ENCODE assay signal across 21 cellular contexts in the genomic region with DNA sequence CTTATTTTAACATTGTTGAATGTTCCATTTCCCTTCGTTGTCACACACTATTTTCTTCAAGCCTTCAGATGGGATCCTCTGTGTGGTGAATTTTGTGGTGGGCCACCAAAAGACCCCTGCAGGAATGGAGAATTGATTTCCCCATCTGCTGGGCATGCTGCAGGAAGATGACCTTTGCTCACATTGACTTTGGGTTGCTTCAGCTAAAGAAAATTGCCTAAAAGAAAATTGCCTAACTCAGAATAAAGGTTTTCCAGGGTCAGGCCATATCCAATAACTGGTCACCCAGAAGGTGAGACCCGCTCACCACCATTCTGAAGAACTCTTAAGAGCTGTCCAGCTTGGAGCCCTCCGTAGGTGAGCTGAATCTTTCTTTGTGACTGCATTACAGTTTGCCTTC.
"Had no signal": no experiment of that assay in that cellular context is flagged by ENCODE, and none has a peak within 500 bp of the region (broad histone marks: within the 10 kb centered on the region; RNA-seq: fewer than 3 reads in every experiment).

No MANE protein-coding gene starts in this region.

- H3K9me3 ChIP-seq: left ventricle myocardium inferior, lower lobe of right lung, spleen, stomach had no signal

- H3K27ac ChIP-seq: coronary artery, foreskin keratinocyte, left ventricle myocardium inferior, lower lobe of right lung, spleen, stomach had no signal

- H3K27me3 Mint-ChIP-seq: memory B cell; natural killer cell treated with Interleukin-12 subunit alpha and Interleukin-12 subunit beta and Interleukin-15 and Interleukin-18, amount 100 ng/mL, for 72 hours; stimulated activated naive B cell treated with anti-CD40 and anti-IgM and Interleukin-4, amounts not matched to agents 10 μg/mL and 1 μg/mL and 100 μg/mL, for 72 hours had no signal

- H3K4me1 ChIP-seq: foreskin keratinocyte, left ventricle myocardium inferior, lower lobe of right lung, spleen, stomach had no signal

- H3K4me1 Mint-ChIP-seq: memory B cell; stimulated activated naive B cell treated with anti-CD40 and anti-IgM and Interleukin-4, amounts not matched to agents 10 μg/mL and 1 μg/mL and 100 μg/mL, for 72 hours had no signal

- DNase-seq: effector CD4-positive, alpha-beta T cell; endodermal cell; erythroblast; foreskin keratinocyte; head of caudate nucleus; hippocampal formation; left ventricle myocardium inferior; lower lobe of right lung; midbrain; posterior cingulate gyrus; spleen; stimulated activated CD4-positive, alpha-beta T cell treated with anti-CD3 and anti-CD28 coated beads, Interleukin-15, amount 100 ng/mL, for 24 hours; stimulated activated CD4-positive, alpha-beta T cell treated with anti-CD3 and anti-CD28 coated beads, Interleukin-1b, Interleukin-23, amount 100 ng/mL, for 48 hours; stimulated activated CD4-positive, alpha-beta T cell treated with anti-CD3 and anti-CD28 coated beads, Interleukin-4, amount 100 ng/mL, for 4 hours; stimulated activated naive B cell treated with anti-CD40 and anti-IgM and Interleukin-4, amounts not matched to agents 10 μg/mL and 1 μg/mL and 100 μg/mL, for 72 hours; stomach; substantia nigra; trophoblast cell had no signal

- H3K4me3 Mint-ChIP-seq: endodermal cell; memory B cell; natural killer cell treated with Interleukin-12 subunit alpha and Interleukin-12 subunit beta and Interleukin-15 and Interleukin-18, amount 100 ng/mL, for 72 hours; stimulated activated naive B cell treated with anti-CD40 and anti-IgM and Interleukin-4, amounts not matched to agents 10 μg/mL and 1 μg/mL and 100 μg/mL, for 72 hours had no signal

- H3K36me3 ChIP-seq: left ventricle myocardium inferior, lower lobe of right lung, spleen, stomach had no signal

- H3K27me3 ChIP-seq: foreskin keratinocyte, spleen, stomach had no signal

- H3K27ac Mint-ChIP-seq: endodermal cell; memory B cell; natural killer cell treated with Interleukin-12 subunit alpha and Interleukin-12 subunit beta and Interleukin-15 and Interleukin-18, amount 100 ng/mL, for 72 hours; stimulated activated naive B cell treated with anti-CD40 and anti-IgM and Interleukin-4, amounts not matched to agents 10 μg/mL and 1 μg/mL and 100 μg/mL, for 72 hours had no signal

- H3K4me3 ChIP-seq: coronary artery, left ventricle myocardium inferior, lower lobe of right lung, spleen, stomach had no signal

- H3K36me3 Mint-ChIP-seq: memory B cell; stimulated activated naive B cell treated with anti-CD40 and anti-IgM and Interleukin-4, amounts not matched to agents 10 μg/mL and 1 μg/mL and 100 μg/mL, for 72 hours had no signal

- H3K9me3 Mint-ChIP-seq: endodermal cell; stimulated activated naive B cell treated with anti-CD40 and anti-IgM and Interleukin-4, amounts not matched to agents 10 μg/mL and 1 μg/mL and 100 μg/mL, for 72 hours had no signal
